In the genomic region with DNA sequence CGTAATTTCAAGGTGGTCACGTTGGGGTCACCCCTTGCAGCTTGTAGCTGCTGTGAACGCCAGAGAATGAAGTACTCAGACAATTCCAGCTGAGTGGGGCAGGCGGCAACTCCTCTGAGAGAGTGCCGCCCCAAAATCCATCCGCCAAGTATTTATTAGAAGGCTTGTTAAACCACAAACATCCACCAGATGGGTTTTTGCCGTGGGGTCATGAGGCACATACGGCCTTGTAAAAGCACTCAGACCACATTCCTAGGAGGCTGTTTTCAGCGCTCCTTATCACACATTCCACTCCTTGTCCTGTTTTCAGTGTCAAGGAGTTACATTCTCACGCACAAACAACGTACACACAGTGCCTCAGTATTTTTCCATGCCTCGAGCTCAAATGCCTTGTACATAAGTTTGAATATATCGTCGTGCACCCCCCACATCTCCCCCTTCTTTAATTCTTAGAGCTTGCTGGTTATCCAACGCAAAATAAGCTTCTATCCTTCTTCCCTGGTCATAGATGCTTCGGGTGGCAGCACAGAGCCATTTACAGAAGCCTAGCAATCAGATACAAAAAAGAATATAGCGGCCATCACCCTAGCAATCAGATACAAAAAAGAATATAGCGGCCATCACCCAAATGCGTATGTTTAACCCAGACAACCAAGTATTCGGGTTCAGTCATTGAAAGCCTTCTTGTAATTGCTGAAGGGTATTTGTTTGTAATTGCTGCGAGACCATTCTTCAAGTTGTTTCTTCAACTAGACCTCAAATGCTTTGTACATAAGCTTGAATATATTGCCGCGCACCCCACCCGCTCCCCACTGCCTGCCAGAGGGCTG, we compare ENCODE assay signal across 14 cellular contexts. TPM values are rescaled to one million over a fixed set of nuclear protein-coding genes. Genes with fewer than 3 reads are reported as not detected.
DNase-seq lines count a peak whose midpoint lies in the region; ATAC-seq lines count a peak whose summit lies in the region.
"Had no signal": no experiment of that assay in that cellular context is flagged by ENCODE, and none has a peak within 500 bp of the region (broad histone marks: within the 10 kb centered on the region; RNA-seq: fewer than 3 reads in every experiment).

No MANE protein-coding gene starts in this region.

- H3K27me3 Mint-ChIP-seq in activated naive CD8-positive, alpha-beta T cell treated with anti-CD3 and anti-CD28 coated beads, Interleukin-2, amount 50 U/mL, for 24 hours: peaks cover 58% of the 10 kb centered on the region

- no peaks in the 10 kb centered on the region for H3K9me3 Mint-ChIP-seq in activated naive CD8-positive, alpha-beta T cell treated with anti-CD3 and anti-CD28 coated beads, Interleukin-2, amount 50 U/mL, for 24 hours

- no peak overlapping the region for H3K4me3 Mint-ChIP-seq in activated naive CD8-positive, alpha-beta T cell treated with anti-CD3 and anti-CD28 coated beads, Interleukin-2, amount 50 U/mL, for 24 hours

- no peak overlapping the region for H3K27ac Mint-ChIP-seq in activated naive CD8-positive, alpha-beta T cell treated with anti-CD3 and anti-CD28 coated beads, Interleukin-2, amount 50 U/mL, for 24 hours

- intact Hi-C loops in left colon (cut with DNase I, micrococcal nuclease): no loop called here

- peak; percentile 99 for DNase-seq in EH (ENCODE audit: low read depth)
- DNase-seq in M059J (ENCODE audit: low read depth): peak; percentile 97
- peak; percentile 27 for DNase-seq in epithelial cell of prostate (ENCODE audit: low read depth, low spot score)
- DNase-seq in non-pigmented ciliary epithelial cell (ENCODE audit: low read depth): peak; percentile 70
- no peak for DNase-seq in left colon
- DNase-seq in activated naive CD8-positive, alpha-beta T cell treated with anti-CD3 and anti-CD28 coated beads, Interleukin-2, amount 50 U/mL, for 24 hours: no peak
- DNase-seq in NCI-H2227 (lab: John Stamatoyannopoulos, UW; ENCODE audit: unreplicated experiment): no peak
- DNase-seq: activated CD4-positive, CD25-positive, alpha-beta regulatory T cell treated with anti-CD3 and anti-CD28 coated beads, Interleukin-2, amount 50 U/mL, for 72 hours; anterior cingulate cortex; hypothalamus; NCI-H774 had no signal

- no peaks in the 10 kb centered on the region for H3K4me1 Mint-ChIP-seq in activated naive CD8-positive, alpha-beta T cell treated with anti-CD3 and anti-CD28 coated beads, Interleukin-2, amount 50 U/mL, for 24 hours

- H3K27ac ChIP-seq in epithelial cell of prostate: no peak overlapping the region

- ATAC-seq in GM21723 (IDR thresholded peaks at IDR 0.05; ENCODE audit: unreplicated experiment) (no peak), left colon (no peak)
- no peak for ATAC-seq in activated naive CD8-positive, alpha-beta T cell treated with anti-CD3 and anti-CD28 coated beads, Interleukin-2, amount 50 U/mL, for 24 hours
- ATAC-seq: GM12878 had no signal

- peaks cover 1% of the 10 kb centered on the region for H3K36me3 Mint-ChIP-seq in activated naive CD8-positive, alpha-beta T cell treated with anti-CD3 and anti-CD28 coated beads, Interleukin-2, amount 50 U/mL, for 24 hours (ENCODE audit: low read depth)

RNA-seq across cellular contexts. Expression of a gene that starts 7.3 kb away (rescaled TPM):
- 0.59 and 1.5 TPM in 2 replicates for total RNA-seq in M059J (2014; rRNA removed; shearing (Covaris generic))
- under 1 TPM in 1 of 2 donors, not detected in 1; 0.15 TPM for total RNA-seq in left colon
- total RNA-seq: GM12878, HT1080 had no signal

RNA-seq across cellular contexts. Expression of a gene that starts 20.8 kb away (rescaled TPM):
- not detected in 2 replicates for total RNA-seq in M059J (2014; rRNA removed; shearing (Covaris generic))
- 1 to 10 TPM in 1 of 2 donors, under 1 TPM in 1; 0.56 to 1.8 TPM for total RNA-seq in left colon
- total RNA-seq: GM12878, HT1080 had no signal

Comparison
In these comparisons a context has a peak if more than half of its experiments do, and no peak if none do; other contexts are left out.
1. DNase-seq: peak in EH (single experiment), M059J (single experiment), epithelial cell of prostate (single experiment) and non-pigmented ciliary epithelial cell (single experiment); none in left colon (0 of 2), activated naive CD8-positive, alpha-beta T cell treated with anti-CD3 and anti-CD28 coated beads, Interleukin-2, amount 50 U/mL, for 24 hours (single experiment) and NCI-H2227 (single experiment).